Comparison of ENCODE assay signal across 11 cellular contexts in genomic region chrX:115958687-115959359, GRCh38.
DNase-seq lines count a peak whose midpoint lies in the region; ATAC-seq, FAIRE-seq and TF ChIP-seq lines count a peak whose summit lies in the region.
"Had no signal": no experiment of that assay in that cellular context is flagged by ENCODE, and none has a peak within 500 bp of the region (broad histone marks: within the 10 kb centered on the region; RNA-seq: fewer than 3 reads in every experiment).

No MANE protein-coding gene starts in this region.

- TF ChIP-seq POLR2A in GM12892 (IDR thresholded peaks at IDR 0.05; ENCODE audit: low read depth, low read length): no peak

- H3K27ac Mint-ChIP-seq in activated T-helper 17 cell treated with anti-CD3 and anti-CD28 coated beads, Interleukin-2, amount 50 U/mL, for 72 hours: no peak overlapping the region
- H3K27ac Mint-ChIP-seq: stimulated activated memory B cell treated with anti-CD40 and anti-IgM and Interleukin-4, amounts not matched to agents 10 μg/mL and 1 μg/mL and 100 μg/mL, for 72 hours had no signal

- H3K36me3 Mint-ChIP-seq in activated T-helper 17 cell treated with anti-CD3 and anti-CD28 coated beads, Interleukin-2, amount 50 U/mL, for 72 hours (ENCODE audit: low read depth): no peaks in the 10 kb centered on the region
- H3K36me3 Mint-ChIP-seq: stimulated activated memory B cell treated with anti-CD40 and anti-IgM and Interleukin-4, amounts not matched to agents 10 μg/mL and 1 μg/mL and 100 μg/mL, for 72 hours had no signal

- FAIRE-seq in GM12892 (lab: Jason Lieb, UNC): peak; percentile 66

- no peaks in the 10 kb centered on the region for H3K27me3 Mint-ChIP-seq in activated T-helper 17 cell treated with anti-CD3 and anti-CD28 coated beads, Interleukin-2, amount 50 U/mL, for 72 hours
- H3K27me3 Mint-ChIP-seq: stimulated activated memory B cell treated with anti-CD40 and anti-IgM and Interleukin-4, amounts not matched to agents 10 μg/mL and 1 μg/mL and 100 μg/mL, for 72 hours had no signal

- H3K27me3 ChIP-seq in foreskin keratinocyte: no peaks in the 10 kb centered on the region
- H3K27me3 ChIP-seq: gastroesophageal sphincter had no signal

- ATAC-seq in foreskin keratinocyte (no peak), omental fat pad (ENCODE audit: low FRiP score) (no peak)
- ATAC-seq in activated T-helper 17 cell treated with anti-CD3 and anti-CD28 coated beads, Interleukin-2, amount 50 U/mL, for 72 hours (replicated peaks): no peak
- ATAC-seq: gastroesophageal sphincter; stimulated activated memory B cell treated with anti-CD40 and anti-IgM and Interleukin-4, amounts not matched to agents 10 μg/mL and 1 μg/mL and 100 μg/mL, for 72 hours had no signal

- peaks cover 2% of the 10 kb centered on the region for H3K4me1 ChIP-seq in foreskin keratinocyte
- H3K4me1 ChIP-seq: gastroesophageal sphincter had no signal

- DNase-seq in GM12892 (ENCODE audit: insufficient read length) (no peak), HT-29 (ENCODE audit: low spot score) (peak; percentile 32), NCI-H748 (lab: John Stamatoyannopoulos, UW; ENCODE audit: unreplicated experiment) (peak; percentile 57), foreskin keratinocyte (no peak), omental fat pad (ENCODE audit: low spot score) (no peak), NCI-H345 (lab: John Stamatoyannopoulos, UW) (no peak), SK-N-DZ (ENCODE audit: low spot score) (no peak)
- DNase-seq: stimulated activated CD4-positive, alpha-beta T cell treated with anti-CD3 and anti-CD28 coated beads, Interleukin-15, amount 100 ng/mL, for 24 hours had no signal

- TF ChIP-seq CTCF in foreskin keratinocyte (conservative IDR thresholded peaks at IDR 0.05) (peak; percentile 46), omental fat pad (IDR thresholded peaks at IDR 0.05) (no peak)

- H3K9me3 Mint-ChIP-seq in activated T-helper 17 cell treated with anti-CD3 and anti-CD28 coated beads, Interleukin-2, amount 50 U/mL, for 72 hours: no peaks in the 10 kb centered on the region

- H3K4me3 Mint-ChIP-seq in activated T-helper 17 cell treated with anti-CD3 and anti-CD28 coated beads, Interleukin-2, amount 50 U/mL, for 72 hours: no peak overlapping the region
- H3K4me3 Mint-ChIP-seq: stimulated activated memory B cell treated with anti-CD40 and anti-IgM and Interleukin-4, amounts not matched to agents 10 μg/mL and 1 μg/mL and 100 μg/mL, for 72 hours had no signal

- H3K27ac ChIP-seq in foreskin keratinocyte: no peak overlapping the region
- H3K27ac ChIP-seq: gastroesophageal sphincter had no signal

- H3K4me1 Mint-ChIP-seq in activated T-helper 17 cell treated with anti-CD3 and anti-CD28 coated beads, Interleukin-2, amount 50 U/mL, for 72 hours: no peaks in the 10 kb centered on the region
- H3K4me1 Mint-ChIP-seq: stimulated activated memory B cell treated with anti-CD40 and anti-IgM and Interleukin-4, amounts not matched to agents 10 μg/mL and 1 μg/mL and 100 μg/mL, for 72 hours had no signal

Comparison
In these comparisons a context has a peak if more than half of its experiments do, and no peak if none do; other contexts are left out.
1. DNase-seq: peak in HT-29 (single experiment) and NCI-H748 (single experiment); none in GM12892 (single experiment), foreskin keratinocyte (0 of 2), omental fat pad (single experiment), NCI-H345 (single experiment) and SK-N-DZ (single experiment).